In the genomic region with DNA sequence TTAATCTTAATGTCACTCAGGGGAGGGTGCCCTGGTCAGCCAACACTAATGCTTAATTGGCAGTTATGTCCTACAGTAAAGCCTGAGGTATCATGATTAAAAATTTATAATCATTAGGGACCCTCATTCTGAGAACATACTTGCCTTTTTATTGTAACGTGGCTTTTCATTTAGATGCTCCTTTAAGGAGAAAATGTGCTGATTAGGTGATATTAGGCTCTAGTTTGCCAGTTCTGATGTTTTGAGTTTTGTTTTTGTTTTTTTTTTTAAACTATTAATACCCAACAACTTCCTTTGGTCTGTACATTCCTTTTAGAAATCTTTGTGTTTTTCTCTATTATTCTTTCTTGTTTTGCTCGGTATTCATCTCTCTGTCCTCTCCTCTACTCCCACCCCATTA, we compare ENCODE assay signal across 1 cellular context.
A peak's percentile ranks its signal among the peaks of the same experiment; 100 is the strongest.
TF ChIP-seq lines count a peak whose summit lies in the region.

No MANE protein-coding gene starts in this region.

TF ChIP-seq in IMR-90, 13 proteins besides CTCF, POLR2A, EP300 and RAD21:
- no peak for TF ChIP-seq RCOR1 (IDR thresholded peaks at IDR 0.05; ENCODE audit: insufficient replicate concordance, low read length)
- TF ChIP-seq BHLHE40 (IDR thresholded peaks at IDR 0.05; ENCODE audit: low read depth, low read length) = no peak
- TF ChIP-seq SMC3 (IDR thresholded peaks at IDR 0.05; ENCODE audit: low read depth, low read length) = no peak
- peak; percentile 69 for TF ChIP-seq MAFK (IDR thresholded peaks at IDR 0.05; ENCODE audit: low read depth, low read length)
